8 cellular contexts compared by ENCODE assay signal in the genomic region with DNA sequence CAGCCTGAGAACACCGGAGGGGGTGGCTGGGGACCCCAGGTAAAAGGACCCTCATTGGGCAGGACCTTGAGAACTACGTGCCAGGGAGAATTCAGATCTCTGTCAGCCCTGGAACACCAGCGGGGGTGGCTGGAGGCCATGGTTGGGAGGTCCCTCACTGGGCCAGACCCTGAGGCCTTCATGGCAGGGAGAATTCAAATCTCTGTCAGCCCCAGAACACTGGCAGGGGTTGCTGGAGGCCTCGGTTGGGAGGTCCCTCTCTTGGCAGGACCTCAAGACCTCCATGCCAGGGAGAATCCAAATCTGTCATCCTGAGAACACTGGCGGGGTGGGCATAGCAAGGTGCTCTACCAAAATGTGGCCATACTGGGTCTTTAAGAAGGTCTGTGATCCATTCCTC.
DNase-seq lines count a peak whose midpoint lies in the region; ATAC-seq, FAIRE-seq and TF ChIP-seq lines count a peak whose summit lies in the region.
"Not testable (repeated sequence)": the region's sequence is repeated elsewhere in the genome, so short reads cannot be mapped to it uniquely, and the experiment has no call there.

No MANE protein-coding gene starts in this region.

- H3K9me3 Mint-ChIP-seq in activated CD8-positive, alpha-beta memory T cell treated with anti-CD3 and anti-CD28 coated beads, Interleukin-2, amount 10 ng/mL, durations not matched to agents 7 days and 5 days (ENCODE audit: low read depth); activated naive CD8-positive, alpha-beta T cell treated with anti-CD3 and anti-CD28 coated beads, Interleukin-2, amount 50 U/mL, for 24 hours: not testable (repeated sequence)

- TF ChIP-seq POLR2A in endothelial cell of umbilical vein (IDR thresholded peaks at IDR 0.05; ENCODE audit: low read depth, low read length); ovary (IDR thresholded peaks at IDR 0.05): not testable (repeated sequence)

- DNase-seq in BE2C (peak; percentile 2), RWPE2 (ENCODE audit: low spot score) (peak; percentile 52), endothelial cell of umbilical vein (ENCODE audit: low read depth, low spot score) (peak; percentile 0), kidney (peak; percentile 65), ovary (peak in 4 of 5 donors; percentile 11 to 22 (median 18))
- peak; percentile 38 for DNase-seq in activated CD8-positive, alpha-beta memory T cell treated with anti-CD3 and anti-CD28 coated beads, Interleukin-2, amount 10 ng/mL, durations not matched to agents 7 days and 5 days
- DNase-seq in activated naive CD8-positive, alpha-beta T cell treated with anti-CD3 and anti-CD28 coated beads, Interleukin-2, amount 50 U/mL, for 24 hours, result peak; percentile 1
- DNase-seq in stimulated activated naive CD8-positive, alpha-beta T cell treated with anti-CD3 and anti-CD28 coated beads, Interleukin-15, Interleukin-2, amounts not matched to agents 100 U/mL and 50 U/mL, for 24 hours, result peak; percentile 2

- intact Hi-C loops in endothelial cell of umbilical vein (cut with micrococcal nuclease); kidney (cut with DNase I); ovary (cut with DNase I): not testable (repeated sequence)

- not testable (repeated sequence) for H3K4me3 ChIP-seq in BE2C (ENCODE audit: low read depth, low read length); RWPE2 (ENCODE audit: severe bottlenecking); endothelial cell of umbilical vein (replicated peaks in 1 of 3; ENCODE audit: insufficient read depth in 1 of 3, low read depth in 1 of 3, low read length in 3 of 3); kidney (ENCODE audit: low read length in 2 of 2); ovary

- H3K9me3 ChIP-seq in BE2C; RWPE2 (ENCODE audit: severe bottlenecking); endothelial cell of umbilical vein (replicated peaks; ENCODE audit: control insufficient read depth, insufficient read depth, low read length); kidney (ENCODE audit: control insufficient read depth in 1 of 2, low read length in 2 of 2); ovary: not testable (repeated sequence)

- H3K4me1 Mint-ChIP-seq in activated CD8-positive, alpha-beta memory T cell treated with anti-CD3 and anti-CD28 coated beads, Interleukin-2, amount 10 ng/mL, durations not matched to agents 7 days and 5 days; activated naive CD8-positive, alpha-beta T cell treated with anti-CD3 and anti-CD28 coated beads, Interleukin-2, amount 50 U/mL, for 24 hours: not testable (repeated sequence)

- BruUV-seq in endothelial cell of umbilical vein (replicated peaks; lab: Mats Ljungman, UMichigan), result not testable (repeated sequence)

- CTCF ChIA-PET in activated CD8-positive, alpha-beta memory T cell treated with anti-CD3 and anti-CD28 coated beads, Interleukin-2, amount 10 ng/mL, durations not matched to agents 7 days and 5 days (lab: Charles Lee); endothelial cell of umbilical vein (lab: Charles Lee): not testable (repeated sequence)

- FAIRE-seq in endothelial cell of umbilical vein (lab: Jason Lieb, UNC); kidney (lab: Jason Lieb, UNC): not testable (repeated sequence)

- H4K20me1 ChIP-seq in endothelial cell of umbilical vein (replicated peaks; ENCODE audit: control insufficient read depth, extremely low read depth, insufficient read depth, low read length), result not testable (repeated sequence)

- H2AFZ ChIP-seq in endothelial cell of umbilical vein (ENCODE audit: low read depth, low read length), result not testable (repeated sequence)

- H3K27ac ChIP-seq in RWPE2 (ENCODE audit: poor library complexity, severe bottlenecking); endothelial cell of umbilical vein (ENCODE audit: insufficient read depth, low read depth, low read length); kidney (ENCODE audit: low read depth in 2 of 2, low read length in 2 of 2); ovary: not testable (repeated sequence)

- WGBS in ovary, 3 donors, result 88 to 93% (median 90%) methylated on average over 4 to 5 of the region's 5 CpGs

- H3K79me2 ChIP-seq in endothelial cell of umbilical vein (ENCODE audit: control insufficient read depth, insufficient read depth, low read length), result not testable (repeated sequence)

- H3K4me3 Mint-ChIP-seq in activated CD8-positive, alpha-beta memory T cell treated with anti-CD3 and anti-CD28 coated beads, Interleukin-2, amount 10 ng/mL, durations not matched to agents 7 days and 5 days; activated naive CD8-positive, alpha-beta T cell treated with anti-CD3 and anti-CD28 coated beads, Interleukin-2, amount 50 U/mL, for 24 hours: not testable (repeated sequence)

- not testable (repeated sequence) for H3K27me3 Mint-ChIP-seq in activated CD8-positive, alpha-beta memory T cell treated with anti-CD3 and anti-CD28 coated beads, Interleukin-2, amount 10 ng/mL, durations not matched to agents 7 days and 5 days; activated naive CD8-positive, alpha-beta T cell treated with anti-CD3 and anti-CD28 coated beads, Interleukin-2, amount 50 U/mL, for 24 hours

- H3K36me3 ChIP-seq in BE2C; RWPE2 (ENCODE audit: low read depth); endothelial cell of umbilical vein (ENCODE audit: control insufficient read depth in 2 of 2, extremely low read depth in 1 of 2, insufficient read depth in 2 of 2, low read length in 2 of 2); kidney (ENCODE audit: control insufficient read depth in 1 of 2, insufficient read depth in 2 of 2, low read length in 2 of 2); ovary: not testable (repeated sequence)

- not testable (repeated sequence) for ATAC-seq in RWPE2 (ENCODE audit: low read depth); activated CD8-positive, alpha-beta memory T cell treated with anti-CD3 and anti-CD28 coated beads, Interleukin-2, amount 10 ng/mL, durations not matched to agents 7 days and 5 days; activated naive CD8-positive, alpha-beta T cell treated with anti-CD3 and anti-CD28 coated beads, Interleukin-2, amount 50 U/mL, for 24 hours; stimulated activated naive CD8-positive, alpha-beta T cell treated with anti-CD3 and anti-CD28 coated beads, Interleukin-15, Interleukin-2, amounts not matched to agents 100 U/mL and 50 U/mL, for 24 hours

- not testable (repeated sequence) for H3K27ac Mint-ChIP-seq in activated CD8-positive, alpha-beta memory T cell treated with anti-CD3 and anti-CD28 coated beads, Interleukin-2, amount 10 ng/mL, durations not matched to agents 7 days and 5 days; activated naive CD8-positive, alpha-beta T cell treated with anti-CD3 and anti-CD28 coated beads, Interleukin-2, amount 50 U/mL, for 24 hours

- dilution Hi-C loops in endothelial cell of umbilical vein (cut with MboI; ENCODE audit: extremely low pct_ligation_motif_present, low sequenced_read_pairs), result not testable (repeated sequence)

- not testable (repeated sequence) for TF ChIP-seq CTCF in BE2C (IDR thresholded peaks at IDR 0.05; ENCODE audit: low read depth, low read length); RWPE2 (IDR thresholded peaks at IDR 0.05; ENCODE audit: poor library complexity, severe bottlenecking); endothelial cell of umbilical vein (IDR thresholded peaks at IDR 0.05; ENCODE audit: extremely low read depth in 1 of 2, insufficient read depth in 1 of 2, low read depth in 1 of 2, low read length in 2 of 2); kidney (IDR thresholded peaks at IDR 0.05; ENCODE audit: borderline replicate concordance, extremely low read depth, insufficient read depth); ovary (IDR thresholded peaks at IDR 0.05)

- not testable (repeated sequence) for H3K27me3 ChIP-seq in BE2C; RWPE2 (ENCODE audit: insufficient read depth, poor library complexity, severe bottlenecking); endothelial cell of umbilical vein (ENCODE audit: control insufficient read depth in 2 of 2, insufficient read depth in 2 of 2, low read length in 2 of 2); ovary

- not testable (repeated sequence) for H3K9ac ChIP-seq in endothelial cell of umbilical vein (replicated peaks; ENCODE audit: extremely low read depth, insufficient read depth, low read length); kidney (ENCODE audit: low read length in 2 of 2)

- TF ChIP-seq EP300 in ovary (IDR thresholded peaks at IDR 0.05), result not testable (repeated sequence)

- POLR2A ChIA-PET in endothelial cell of umbilical vein (lab: Charles Lee), result not testable (repeated sequence)

- H3K36me3 Mint-ChIP-seq in activated CD8-positive, alpha-beta memory T cell treated with anti-CD3 and anti-CD28 coated beads, Interleukin-2, amount 10 ng/mL, durations not matched to agents 7 days and 5 days; activated naive CD8-positive, alpha-beta T cell treated with anti-CD3 and anti-CD28 coated beads, Interleukin-2, amount 50 U/mL, for 24 hours (ENCODE audit: low read depth): not testable (repeated sequence)

- H3K4me2 ChIP-seq in endothelial cell of umbilical vein (ENCODE audit: insufficient read depth, low read length), result not testable (repeated sequence)

- H3K4me1 ChIP-seq in BE2C; RWPE2 (ENCODE audit: insufficient read depth, poor library complexity, severe bottlenecking); endothelial cell of umbilical vein (ENCODE audit: control insufficient read depth, extremely low read depth, insufficient read depth, low read length); kidney (ENCODE audit: control insufficient read depth in 1 of 2, insufficient read depth in 1 of 2, low read depth in 1 of 2, low read length in 2 of 2); ovary (ENCODE audit: insufficient read depth): not testable (repeated sequence)

- not testable (repeated sequence) for H3K9me1 ChIP-seq in endothelial cell of umbilical vein (replicated peaks; ENCODE audit: control insufficient read depth, extremely low read depth, insufficient read depth, low read length)

Comparison
In these comparisons a context has a peak if more than half of its experiments do, and no peak if none do; other contexts are left out.
1. DNase-seq: peak in every context shown above with its lines; median percentile 65 in kidney; 52 in RWPE2; 38 in activated CD8-positive, alpha-beta memory T cell treated with anti-CD3 and anti-CD28 coated beads, Interleukin-2, amount 10 ng/mL, durations not matched to agents 7 days and 5 days; 18 in ovary; 2 in BE2C; 2 in stimulated activated naive CD8-positive, alpha-beta T cell treated with anti-CD3 and anti-CD28 coated beads, Interleukin-15, Interleukin-2, amounts not matched to agents 100 U/mL and 50 U/mL, for 24 hours; 1 in activated naive CD8-positive, alpha-beta T cell treated with anti-CD3 and anti-CD28 coated beads, Interleukin-2, amount 50 U/mL, for 24 hours; 0 in endothelial cell of umbilical vein.